In the genomic region with DNA sequence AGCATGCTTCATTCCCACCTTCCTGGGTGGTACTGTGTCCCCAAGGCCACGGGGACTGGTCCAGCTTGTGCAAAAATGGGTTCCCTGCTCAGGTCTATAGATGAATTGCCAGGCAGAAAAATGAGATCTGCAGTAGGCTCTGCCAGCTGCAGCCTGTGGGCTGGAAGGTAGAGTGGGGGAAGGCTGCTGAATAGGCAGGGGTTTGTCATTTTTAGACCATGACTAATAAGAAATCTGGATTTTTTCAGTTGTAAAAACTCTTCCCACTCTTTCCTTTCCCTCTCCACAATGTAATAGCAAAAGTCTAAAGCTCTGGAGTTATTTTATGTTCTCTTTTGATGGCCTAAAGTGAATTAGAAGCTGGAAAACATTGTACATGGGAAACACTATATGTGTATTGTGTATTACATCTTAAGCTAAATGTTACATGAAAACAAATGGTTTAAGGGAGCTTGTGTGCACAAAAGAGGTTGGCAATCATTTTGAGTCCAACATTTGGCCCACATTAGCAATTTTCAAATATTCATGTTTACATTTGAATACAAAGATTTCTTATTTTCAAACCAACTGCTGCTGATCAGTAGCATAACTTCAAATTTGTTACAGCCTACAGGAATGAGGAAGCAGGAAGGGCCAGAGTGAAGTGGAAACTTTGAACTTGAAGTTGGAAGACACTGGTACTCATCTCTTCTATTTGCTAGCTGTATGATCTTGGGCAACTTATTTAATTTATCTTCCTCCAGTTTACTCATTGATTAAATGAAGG, we compare ENCODE assay signal across 14 cellular contexts.
A peak's percentile ranks its signal among the peaks of the same experiment; 100 is the strongest.
DNase-seq lines count a peak whose midpoint lies in the region; ATAC-seq and TF ChIP-seq lines count a peak whose summit lies in the region.
"Had no signal": no experiment of that assay in that cellular context is flagged by ENCODE, and none has a peak within 500 bp of the region (broad histone marks: within the 10 kb centered on the region; RNA-seq: fewer than 3 reads in every experiment).

No MANE protein-coding gene starts in this region.

- H2BK120ac ChIP-seq in mesendoderm (ENCODE audit: low read depth, low read length): no peak overlapping the region

- H2AK5ac ChIP-seq in mesendoderm (ENCODE audit: low read length): no peak overlapping the region

- peak overlapping the region; percentile 80 for H3K27ac ChIP-seq in SJSA1
- no peak overlapping the region for H3K27ac ChIP-seq in mesendoderm (ENCODE audit: low read depth, low read length)

- ATAC-seq in HG03097 (IDR thresholded peaks at IDR 0.05; ENCODE audit: low FRiP score, unreplicated experiment): no peak
- ATAC-seq: activated CD8-positive, alpha-beta T cell treated with anti-CD3 and anti-CD28 coated beads, Interleukin-2, amount 10 ng/mL, durations not matched to agents 7 days and 5 days; CD8-positive, alpha-beta T cell had no signal

- in situ Hi-C loops in GM13977 (cut with MboI; ENCODE audit: low pct_unique_long_range_greater_than_20kb, low sequenced_read_pairs, unreplicated experiment): no loop called here

- no peak overlapping the region for H4K8ac ChIP-seq in mesendoderm (ENCODE audit: low read depth, low read length)

- no peaks in the 10 kb centered on the region for H3K79me1 ChIP-seq in mesendoderm (ENCODE audit: low read length)

- no peak for TF ChIP-seq CTCF in GM13977 (IDR thresholded peaks at IDR 0.05; ENCODE audit: extremely low read depth, insufficient read depth, missing control alignments)

- H3K56ac ChIP-seq in mesendoderm (ENCODE audit: low read length): no peak overlapping the region

- no peaks in the 10 kb centered on the region for H3K36me3 ChIP-seq in SJSA1
- no peaks in the 10 kb centered on the region for H3K36me3 ChIP-seq in mesendoderm (ENCODE audit: control insufficient read depth, insufficient read depth, low read length)
- H3K36me3 ChIP-seq: uterus had no signal

- no peak overlapping the region for H3K4ac ChIP-seq in mesendoderm (ENCODE audit: low read depth, low read length)

- H3K23ac ChIP-seq in mesendoderm (ENCODE audit: low read length): no peak overlapping the region

- no peak overlapping the region for H3K4me3 ChIP-seq in SJSA1
- H3K4me3 ChIP-seq in mesendoderm (ENCODE audit: low read length): no peak overlapping the region
- H3K4me3 ChIP-seq: uterus had no signal

- no peak overlapping the region for H3K4me2 ChIP-seq in mesendoderm (ENCODE audit: low read length)

- no peak overlapping the region for H2BK5ac ChIP-seq in mesendoderm (ENCODE audit: low read length)

- no peak overlapping the region for H3K9ac ChIP-seq in mesendoderm (ENCODE audit: low read length)

- no peaks in the 10 kb centered on the region for H3K27me3 ChIP-seq in SJSA1 (replicated peaks)
- H3K27me3 ChIP-seq in mesendoderm (ENCODE audit: insufficient read depth, low read length, poor library complexity): no peaks in the 10 kb centered on the region
- H3K27me3 ChIP-seq: uterus had no signal

- H3K79me2 ChIP-seq in mesendoderm (ENCODE audit: control insufficient read depth, insufficient read depth, low read length): no peaks in the 10 kb centered on the region

- no peak overlapping the region for H2BK15ac ChIP-seq in mesendoderm (replicated peaks; ENCODE audit: low read depth)

- no peak overlapping the region for H3K18ac ChIP-seq in mesendoderm (ENCODE audit: low read length)

- no peaks in the 10 kb centered on the region for H3K9me3 ChIP-seq in SJSA1 (replicated peaks)
- H3K9me3 ChIP-seq: uterus had no signal

- DNase-seq in ELR (ENCODE audit: low read depth) (peak; percentile 73), SJSA1 (ENCODE audit: low read depth in 1 of 2, low spot score in 2 of 2) (peak; percentile 52 to 69), fibroblast of peridontal ligament (ENCODE audit: extremely low read depth) (peak; percentile 65), putamen (ENCODE audit: low spot score) (peak; percentile 56), mesendoderm (no peak), DMS153 (lab: John Stamatoyannopoulos, UW) (no peak), GM13977 (ENCODE audit: low spot score) (no peak)
- DNase-seq: activated CD8-positive, alpha-beta T cell treated with anti-CD3 and anti-CD28 coated beads, Interleukin-2, amount 10 ng/mL, durations not matched to agents 7 days and 5 days; activated naive CD4-positive, alpha-beta T cell treated with anti-CD3 and anti-CD28 coated beads, Interleukin-2, amount 50 U/mL, for 16 hours; CD8-positive, alpha-beta T cell; GOT3; naive B cell; uterus had no signal

- WGBS in mesendoderm (ENCODE audit: extremely low coverage, insufficient coverage, low lambda C conversion rate): no CpG with 5 or more reads among the region's 1 CpG

- H3K4me1 ChIP-seq in SJSA1 (replicated peaks) (peaks cover 22% of the 10 kb centered on the region), mesendoderm (ENCODE audit: control insufficient read depth, low read depth, low read length) (no peaks in the 10 kb centered on the region)
- H3K4me1 ChIP-seq: uterus had no signal

- no peak overlapping the region for H4K5ac ChIP-seq in mesendoderm (ENCODE audit: low read length)

Comparison
In these comparisons a context has a peak if more than half of its experiments do, and no peak if none do; other contexts are left out.
1. DNase-seq: peak in ELR (single experiment), SJSA1 (2 of 2), fibroblast of peridontal ligament (single experiment) and putamen (single experiment); none in mesendoderm (single experiment), DMS153 (single experiment) and GM13977 (single experiment).